In the genomic region with DNA sequence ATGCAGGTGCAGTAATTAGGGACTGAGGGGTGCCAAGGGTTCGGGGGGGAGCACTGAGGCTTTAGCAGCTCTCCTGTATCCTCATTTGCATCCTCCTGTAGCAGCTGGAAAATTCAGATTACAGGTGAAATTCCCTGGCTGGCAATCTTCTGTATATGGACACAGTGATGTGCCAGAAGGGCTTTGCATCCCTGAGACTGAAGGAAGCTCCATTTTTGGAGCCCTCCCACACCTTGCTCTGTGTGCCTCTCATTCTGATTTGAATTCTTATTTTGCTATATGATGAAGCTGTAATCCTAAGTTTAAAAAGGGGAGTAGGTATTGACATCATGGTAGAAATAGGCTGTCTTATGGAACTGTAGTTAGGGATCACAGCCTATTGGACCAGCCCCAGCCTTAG, we compare ENCODE assay signal across 3 cellular contexts.
"Had no signal": no experiment of that assay in that cellular context is flagged by ENCODE, and none has a peak within 500 bp of the region (broad histone marks: within the 10 kb centered on the region; RNA-seq: fewer than 3 reads in every experiment).

No MANE protein-coding gene starts in this region.

- DNase-seq: GDM1, GF-D8 had no signal

- H3K4me3 ChIP-seq: GM12878 had no signal
